21 cellular contexts compared by ENCODE assay signal in the genomic region with DNA sequence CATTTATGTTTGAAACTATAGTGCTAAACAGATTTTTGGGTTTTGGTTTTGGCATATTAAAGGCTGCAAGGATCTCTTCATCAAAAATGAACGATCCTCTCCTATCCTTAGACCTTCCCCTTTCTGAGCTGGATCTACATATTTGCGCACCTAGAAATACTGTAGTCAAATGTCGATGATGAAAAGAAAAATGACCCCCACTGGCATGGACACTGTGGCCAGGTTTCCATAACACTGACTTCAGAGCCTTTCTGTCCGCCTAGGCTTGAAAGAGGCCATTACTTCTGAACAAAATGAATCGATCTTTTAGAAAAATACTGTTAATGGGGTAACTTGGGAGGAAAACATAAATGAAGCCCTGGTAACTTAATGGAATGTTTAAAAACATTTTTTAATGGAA. TPM values are rescaled to one million over a fixed set of nuclear protein-coding genes. Genes with fewer than 3 reads are reported as not detected.
DNase-seq lines count a peak whose midpoint lies in the region; ATAC-seq, FAIRE-seq and TF ChIP-seq lines count a peak whose summit lies in the region.
"Had no signal": no experiment of that assay in that cellular context is flagged by ENCODE, and none has a peak within 500 bp of the region (broad histone marks: within the 10 kb centered on the region; RNA-seq: fewer than 3 reads in every experiment).

No MANE protein-coding gene starts in this region.

- no peak overlapping the region for H3K27ac Mint-ChIP-seq in neural progenitor cell
- H3K27ac Mint-ChIP-seq: activated naive CD8-positive, alpha-beta T cell treated with anti-CD3 and anti-CD28 coated beads, Interleukin-2, amount 10 ng/mL, durations not matched to agents 7 days and 5 days; IgD-negative memory B cell; naive B cell; WTC11 had no signal

- H3K9ac ChIP-seq in HUES64 (ENCODE audit: low read depth, low read length) (no peak overlapping the region), keratinocyte (ENCODE audit: control insufficient read depth, extremely low read depth, insufficient read depth, low read length) (no peak overlapping the region), neural progenitor cell (no peak overlapping the region)

- no peak overlapping the region for H2AFZ ChIP-seq in keratinocyte (ENCODE audit: control insufficient read depth, low read length)
- peak overlapping the region; percentile 1 for H2AFZ ChIP-seq in neural progenitor cell (replicated peaks)

- no peaks in the 10 kb centered on the region for H3K27me3 Mint-ChIP-seq in neural progenitor cell (ENCODE audit: insufficient read depth, low read depth)
- H3K27me3 Mint-ChIP-seq: activated naive CD8-positive, alpha-beta T cell treated with anti-CD3 and anti-CD28 coated beads, Interleukin-2, amount 10 ng/mL, durations not matched to agents 7 days and 5 days; IgD-negative memory B cell had no signal

- peaks cover 1% of the 10 kb centered on the region for H3F3A ChIP-seq in neural progenitor cell (ENCODE audit: low read depth)

- H3K36me3 Mint-ChIP-seq in neural progenitor cell, result peaks cover 48% of the 10 kb centered on the region
- H3K36me3 Mint-ChIP-seq: activated naive CD8-positive, alpha-beta T cell treated with anti-CD3 and anti-CD28 coated beads, Interleukin-2, amount 10 ng/mL, durations not matched to agents 7 days and 5 days; IgD-negative memory B cell; naive B cell; WTC11 had no signal

- peaks cover 85% of the 10 kb centered on the region for H3K79me2 ChIP-seq in keratinocyte (ENCODE audit: control insufficient read depth, insufficient read depth, low read length)
- H3K79me2 ChIP-seq in neural progenitor cell (ENCODE audit: low read depth), result peaks cover 100% of the 10 kb centered on the region

- peaks cover 5% of the 10 kb centered on the region; the same call in 1 of the 2 replicates for H3K27me3 ChIP-seq in HUES64 (ENCODE audit: insufficient read depth, low read length)
- H3K27me3 ChIP-seq in keratinocyte (ENCODE audit: control insufficient read depth, extremely low read depth, insufficient read depth, low read length), result no peaks in the 10 kb centered on the region
- no peaks in the 10 kb centered on the region for H3K27me3 ChIP-seq in neural progenitor cell
- no peaks in the 10 kb centered on the region for H3K27me3 ChIP-seq in BE2C
- H3K27me3 ChIP-seq: pancreas, sigmoid colon had no signal

- peak overlapping the region; percentile 94 for H3K4me2 ChIP-seq in keratinocyte (ENCODE audit: control insufficient read depth, extremely low read depth, insufficient read depth, low read depth, low read length)
- peak overlapping the region; percentile 90 for H3K4me2 ChIP-seq in neural progenitor cell

- no peak for FAIRE-seq in keratinocyte (lab: Jason Lieb, UNC)
- FAIRE-seq: pancreas, urothelium cell line had no signal

- DNase-seq in cerebellar cortex (ENCODE audit: low spot score) (peak; percentile 81), keratinocyte (ENCODE audit: low read depth, low spot score) (no peak), neural progenitor cell (ENCODE audit: low spot score) (no peak), BE2C (no peak), DMS 273 treated with DMSO at 0.1 percent for 48 hours (lab: John Stamatoyannopoulos, UW) (no peak)
- DNase-seq: activated CD4-positive, alpha-beta T cell treated with anti-CD3 and anti-CD28 coated beads, Interleukin-2, amount 50 U/mL, for 48 hours; activated naive CD8-positive, alpha-beta T cell treated with anti-CD3 and anti-CD28 coated beads, Interleukin-2, amount 10 ng/mL, durations not matched to agents 7 days and 5 days; cortex of kidney; EL; GOT3; naive B cell; NCI-H1436; NCI-H524; pancreas; sigmoid colon had no signal

- H3K4me3 ChIP-seq in HUES64 (ENCODE audit: low read length), result peak overlapping the region; percentile 19; the same call in 1 of the 2 replicates
- peak overlapping the region in 2 of 3 experiments; percentile 2 to 15 for H3K4me3 ChIP-seq in keratinocyte (ENCODE audit: control insufficient read depth in 2 of 3, extremely low read depth in 1 of 3, insufficient read depth in 2 of 3, low read depth in 1 of 3, low read length in 3 of 3)
- H3K4me3 ChIP-seq in neural progenitor cell, result peak overlapping the region; percentile 67
- no peak overlapping the region for H3K4me3 ChIP-seq in BE2C (ENCODE audit: low read depth, low read length)
- H3K4me3 ChIP-seq: pancreas, sigmoid colon had no signal

- peaks cover 17% of the 10 kb centered on the region for H3K4me1 Mint-ChIP-seq in neural progenitor cell
- H3K4me1 Mint-ChIP-seq: activated naive CD8-positive, alpha-beta T cell treated with anti-CD3 and anti-CD28 coated beads, Interleukin-2, amount 10 ng/mL, durations not matched to agents 7 days and 5 days; IgD-negative memory B cell; naive B cell had no signal

- no peaks in the 10 kb centered on the region for H3K9me1 ChIP-seq in keratinocyte (ENCODE audit: control insufficient read depth, extremely low read depth, insufficient read depth, low read length)

- peaks cover 37% of the 10 kb centered on the region for H3K9me3 Mint-ChIP-seq in neural progenitor cell
- H3K9me3 Mint-ChIP-seq: activated naive CD8-positive, alpha-beta T cell treated with anti-CD3 and anti-CD28 coated beads, Interleukin-2, amount 10 ng/mL, durations not matched to agents 7 days and 5 days; IgD-negative memory B cell; naive B cell; WTC11 had no signal

- dilution Hi-C loops in keratinocyte (cut with MboI; ENCODE audit: extremely low pct_ligation_motif_present, low sequenced_read_pairs), result loop anchor here (25.0 kb wide), 1 partner anchor 381 kb away; no protein-coding TSS in a partner anchor

- no peaks in the 10 kb centered on the region for H3K9me3 ChIP-seq in HUES64 (ENCODE audit: insufficient read depth, low read depth, low read length)
- H3K9me3 ChIP-seq in keratinocyte (ENCODE audit: control insufficient read depth, low read depth, low read length), result no peaks in the 10 kb centered on the region
- H3K9me3 ChIP-seq in neural progenitor cell (ENCODE audit: low read depth), result no peaks in the 10 kb centered on the region
- H3K9me3 ChIP-seq in BE2C, result no peaks in the 10 kb centered on the region
- H3K9me3 ChIP-seq: pancreas, sigmoid colon had no signal

- H3K4me1 ChIP-seq in HUES64 (ENCODE audit: insufficient read depth, low read length) (peaks cover 51% of the 10 kb centered on the region), keratinocyte (ENCODE audit: control insufficient read depth, extremely low read depth, insufficient read depth, low read length) (peaks cover 14% of the 10 kb centered on the region), neural progenitor cell (peaks cover 55% of the 10 kb centered on the region), BE2C (peaks cover 8% of the 10 kb centered on the region)
- H3K4me1 ChIP-seq: pancreas had no signal

- TF ChIP-seq CTCF in keratinocyte (optimal IDR thresholded peaks at IDR 0.05 in 1 of 3, IDR thresholded peaks at IDR 0.05 in 1 of 3, conservative IDR thresholded peaks at IDR 0.05 in 1 of 3; ENCODE audit: extremely low read depth in 1 of 3, insufficient read depth in 2 of 3, low read length in 3 of 3) (no peak), neural progenitor cell (IDR thresholded peaks at IDR 0.05) (no peak), BE2C (IDR thresholded peaks at IDR 0.05; ENCODE audit: low read depth, low read length) (no peak)

- H4K20me1 ChIP-seq in keratinocyte (ENCODE audit: control insufficient read depth, extremely low read depth, insufficient read depth, low read length) (no peaks in the 10 kb centered on the region), neural progenitor cell (ENCODE audit: low read depth) (no peaks in the 10 kb centered on the region)

- H3K27ac ChIP-seq in HUES64 (ENCODE audit: low read depth, low read length), result no peak overlapping the region
- H3K27ac ChIP-seq in keratinocyte (ENCODE audit: control insufficient read depth, insufficient read depth, low read length), result no peak overlapping the region
- peak overlapping the region; percentile 34 for H3K27ac ChIP-seq in neural progenitor cell
- H3K27ac ChIP-seq: pancreas had no signal

- H3K36me3 ChIP-seq in HUES64 (ENCODE audit: insufficient read depth, low read length) (peaks cover 15% of the 10 kb centered on the region; the same call in 1 of the 2 replicates), keratinocyte (ENCODE audit: control insufficient read depth in 2 of 2, extremely low read depth in 1 of 2, insufficient read depth in 2 of 2, low read length in 2 of 2) (peaks cover 7 to 8% of the 10 kb centered on the region in 2 experiments), neural progenitor cell (peaks cover 12% of the 10 kb centered on the region), BE2C (peaks cover 7% of the 10 kb centered on the region; the same call in 1 of the 2 replicates)
- H3K36me3 ChIP-seq: pancreas had no signal

- peak overlapping the region; percentile 68 for H3K4me3 Mint-ChIP-seq in neural progenitor cell
- H3K4me3 Mint-ChIP-seq: activated naive CD8-positive, alpha-beta T cell treated with anti-CD3 and anti-CD28 coated beads, Interleukin-2, amount 10 ng/mL, durations not matched to agents 7 days and 5 days; IgD-negative memory B cell; naive B cell; WTC11 had no signal

- 72% methylated on average over 5 of the region's 5 CpGs for WGBS in HUES64

- ATAC-seq in HG03378 (IDR thresholded peaks at IDR 0.05; ENCODE audit: unreplicated experiment) (no peak), HG02938 (IDR thresholded peaks at IDR 0.05; ENCODE audit: unreplicated experiment) (no peak)
- ATAC-seq: pancreas, WTC11 had no signal

RNA-seq across cellular contexts. Expression of a gene that starts 5.7 kb away (rescaled TPM):
- 10.2 TPM for polyA plus RNA-seq in HUES64 (2013, experiment 1 of 2)
- polyA plus RNA-seq in HUES64 (2013, experiment 2 of 2), result 11.6 TPM
- polyA plus RNA-seq in keratinocyte, result 69.7 to 123 TPM (median 91.7 TPM) in 3 replicates
- 26.0 TPM for polyA plus RNA-seq in keratinocyte (2011; ENCODE audit: low read depth)
- 19.7 and 39.9 TPM in 2 replicates for polyA plus RNA-seq in keratinocyte (2011; cell fraction: cytosol; rRNA removed)
- polyA plus RNA-seq in keratinocyte (2011; cell fraction: nucleus; rRNA removed), result 161 and 172 TPM in 2 replicates
- polyA plus RNA-seq in keratinocyte (2012; ENCODE audit: low replicate concordance), result 25.7 and 51.0 TPM in 2 replicates
- polyA minus RNA-seq in keratinocyte, result 39.2 to 159 TPM (median 142 TPM) in 3 replicates
- polyA minus RNA-seq in keratinocyte (2011; cell fraction: cytosol; rRNA and poly(A)+ RNA removed), result 40.3 TPM
- 147 and 284 TPM in 2 replicates for polyA minus RNA-seq in keratinocyte (2011; cell fraction: nucleus; rRNA and poly(A)+ RNA removed)
- total RNA-seq in neural progenitor cell (ENCODE audit: low replicate concordance), result 24.0 and 41.8 TPM in 2 replicates
- polyA plus RNA-seq in BE2C (2012; ENCODE audit: insufficient read depth, insufficient read length, low read depth), result 6.5 TPM
- total RNA-seq: activated naive CD8-positive, alpha-beta T cell treated with anti-CD3 and anti-CD28 coated beads, Interleukin-2, amount 10 ng/mL, durations not matched to agents 7 days and 5 days had no signal
- polyA plus RNA-seq: IgD-negative memory B cell had no signal
